ENCODE assay signal across 1 cellular context in genomic region chr17:42405963-42406495, GRCh38.
TF ChIP-seq lines count a peak whose summit lies in the region.

No MANE protein-coding gene starts in this region.

TF ChIP-seq in K562, 482 proteins besides CTCF, POLR2A, EP300 and RAD21 (continued from another document and continues in another):
- TF ChIP-seq DPF2 (IDR thresholded peaks at IDR 0.05) = 0 out of 2 replicates have a peak, but pooled peaks have one; percentile 21
- no peak for TF ChIP-seq ZBTB11 (CRISPR knock-in tag; IDR thresholded peaks at IDR 0.05)
- no peak for TF ChIP-seq PCBP2 (IDR thresholded peaks at IDR 0.05; ENCODE audit: low read depth, low read length, poor library complexity, severe bottlenecking)
- TF ChIP-seq RNF2 (IDR thresholded peaks at IDR 0.05) = 0 out of 2 replicates have a peak, but pooled peaks have one; percentile 7
- no peak for TF ChIP-seq ZFPM2 (CRISPR knock-in tag; IDR thresholded peaks at IDR 0.05)
- TF ChIP-seq MIER1 (IDR thresholded peaks at IDR 0.05; ENCODE audit: low read depth) = 0 out of 2 replicates have a peak, but pooled peaks have one; percentile 22
- no peak for TF ChIP-seq ZNF347 (CRISPR knock-in tag; IDR thresholded peaks at IDR 0.05; ENCODE audit: low read depth)
- no peak for TF ChIP-seq ZNF174 (CRISPR knock-in tag; IDR thresholded peaks at IDR 0.05)
- TF ChIP-seq ZNF395 (CRISPR knock-in tag; IDR thresholded peaks at IDR 0.05) = no peak
- TF ChIP-seq NRF1 (conservative IDR thresholded peaks at IDR 0.05 in 1 of 2, IDR thresholded peaks at IDR 0.05 in 1 of 2) = 0 out of 4 replicates have a peak, but pooled peaks of 1 of the 2 experiments have one; percentile 13
- TF ChIP-seq MED1 (CRISPR knock-in tag; IDR thresholded peaks at IDR 0.05; ENCODE audit: borderline replicate concordance) = no peak
- TF ChIP-seq SMC3 (conservative IDR thresholded peaks at IDR 0.05; ENCODE audit: insufficient read depth, low read depth, low read length) = peak; percentile 77
- no peak for TF ChIP-seq CHD7 (IDR thresholded peaks at IDR 0.05; ENCODE audit: low read depth, low read length)
- TF ChIP-seq TOE1 (IDR thresholded peaks at IDR 0.05; ENCODE audit: borderline replicate concordance) = no peak
- no peak for TF ChIP-seq TOE1 (CRISPR knock-in tag; IDR thresholded peaks at IDR 0.05; ENCODE audit: borderline replicate concordance, low read depth)
- TF ChIP-seq ZNF695 (CRISPR knock-in tag; IDR thresholded peaks at IDR 0.05) = no peak
- TF ChIP-seq MTF1 (CRISPR knock-in tag; IDR thresholded peaks at IDR 0.05; ENCODE audit: borderline replicate concordance) = no peak
- peak; percentile 73 for TF ChIP-seq CEBPG (CRISPR knock-in tag; IDR thresholded peaks at IDR 0.05)
- TF ChIP-seq CEBPG (tag; conservative IDR thresholded peaks at IDR 0.05 in 1 of 2, IDR thresholded peaks at IDR 0.05 in 1 of 2) = peak; percentile 77 to 95
- TF ChIP-seq SUPT5H (IDR thresholded peaks at IDR 0.05) = no peak
- no peak for TF ChIP-seq POLR3G (IDR thresholded peaks at IDR 0.05; ENCODE audit: extremely low read depth, insufficient read length, insufficient replicate concordance)
- TF ChIP-seq CREM (IDR thresholded peaks at IDR 0.05; ENCODE audit: low read depth) = peak; percentile 31; the same call in 1 of the 2 replicates
- TF ChIP-seq XRCC5 (IDR thresholded peaks at IDR 0.05; ENCODE audit: low read depth, low read length) = 0 out of 2 replicates have a peak, but pooled peaks have one; percentile 15
- no peak for TF ChIP-seq ZC3H8 (IDR thresholded peaks at IDR 0.05)
- no peak for TF ChIP-seq ZBTB1 (CRISPR knock-in tag; IDR thresholded peaks at IDR 0.05; ENCODE audit: borderline replicate concordance, low read depth)
- no peak for TF ChIP-seq HOMEZ (CRISPR knock-in tag; IDR thresholded peaks at IDR 0.05)
- TF ChIP-seq FOXK2 (conservative IDR thresholded peaks at IDR 0.05 in 1 of 2, IDR thresholded peaks at IDR 0.05 in 1 of 2; ENCODE audit: low read depth in 2 of 2) = peak in 1 of 2 experiments; percentile 59; a peak in 2 of 4 replicates
- TF ChIP-seq KHSRP (IDR thresholded peaks at IDR 0.05) = no peak
- no peak for TF ChIP-seq ZMIZ1 (IDR thresholded peaks at IDR 0.05; ENCODE audit: low read depth in 2 of 2, low read length in 2 of 2)
- peak in 1 of 2 experiments; percentile 33; a peak in 1 of 4 replicates for TF ChIP-seq MAZ (CRISPR knock-in tag; conservative IDR thresholded peaks at IDR 0.05 in 1 of 2, IDR thresholded peaks at IDR 0.05 in 1 of 2)
- TF ChIP-seq ZNF253 (CRISPR knock-in tag; conservative IDR thresholded peaks at IDR 0.05) = no peak
- peak; percentile 98 for TF ChIP-seq CEBPB (tag; IDR thresholded peaks at IDR 0.05)
- TF ChIP-seq NR2C1 (IDR thresholded peaks at IDR 0.05) = no peak
- no peak for TF ChIP-seq NR2C1 (tag; IDR thresholded peaks at IDR 0.05)
- TF ChIP-seq HDGF (IDR thresholded peaks at IDR 0.05) = 0 out of 2 replicates have a peak, but pooled peaks have one; percentile 25
- no peak for TF ChIP-seq RFX5 (IDR thresholded peaks at IDR 0.05; ENCODE audit: low read depth, low read length)
- TF ChIP-seq MBD1 (CRISPR knock-in tag; IDR thresholded peaks at IDR 0.05) = peak; percentile 97
- no peak for TF ChIP-seq KLF16 (IDR thresholded peaks at IDR 0.05)
- no peak for TF ChIP-seq ASH1L (IDR thresholded peaks at IDR 0.05; ENCODE audit: borderline replicate concordance, low read depth, partially characterized antibody)
